ENCODE assay signal across 10 cellular contexts in genomic region chr9:22084336-22085035, GRCh38.
DNase-seq lines count a peak whose midpoint lies in the region; ATAC-seq, FAIRE-seq and TF ChIP-seq lines count a peak whose summit lies in the region.
"Had no signal": no experiment of that assay in that cellular context is flagged by ENCODE, and none has a peak within 500 bp of the region (broad histone marks: within the 10 kb centered on the region; RNA-seq: fewer than 3 reads in every experiment).

No MANE protein-coding gene starts in this region.

- H3K27ac ChIP-seq in RWPE2 (ENCODE audit: poor library complexity, severe bottlenecking) (peak overlapping the region; percentile 99), small intestine (ENCODE audit: low read depth in 1 of 2, low read length in 1 of 2) (peak overlapping the region in 1 of 2 donors; percentile 1)

- CTCF ChIA-PET in HEK293T (lab: Yijun Ruan, JAX): no interaction called here

- 10 to 11% (median 11%) methylated on average over 2 of the region's 2 CpGs for WGBS in small intestine, 3 donors

- H3K9me3 ChIP-seq in RWPE2 (ENCODE audit: severe bottlenecking) (no peaks in the 10 kb centered on the region), small intestine (ENCODE audit: control insufficient read depth, low read depth) (no peaks in the 10 kb centered on the region)

- H3K27me3 ChIP-seq in RWPE2 (ENCODE audit: insufficient read depth, poor library complexity, severe bottlenecking): no peaks in the 10 kb centered on the region
- no peaks in the 10 kb centered on the region for H3K27me3 ChIP-seq in small intestine (ENCODE audit: control insufficient read depth in 2 of 2, insufficient read depth in 2 of 2, low read length in 2 of 2)

- no peak for FAIRE-seq in small intestine (lab: Jason Lieb, UNC)

- peaks cover 3% of the 10 kb centered on the region; the same call in 1 of the 2 replicates for H3K36me3 ChIP-seq in RWPE2 (ENCODE audit: low read depth)
- no peaks in the 10 kb centered on the region for H3K36me3 ChIP-seq in small intestine (ENCODE audit: control insufficient read depth in 2 of 2, insufficient read depth in 2 of 2, low read length in 2 of 2)

- H3K4me3 ChIP-seq in RWPE2 (ENCODE audit: severe bottlenecking) (no peak overlapping the region), fibroblast of the aortic adventitia (ENCODE audit: low read depth, low read length) (no peak overlapping the region), small intestine (ENCODE audit: low read depth in 1 of 2, low read length in 2 of 2) (no peak overlapping the region)

- peak; percentile 44 for DNase-seq in HEK293T (ENCODE audit: extremely low spot score)
- no peak for DNase-seq in RWPE2 (ENCODE audit: low spot score)
- DNase-seq in fibroblast of the aortic adventitia (ENCODE audit: low read depth): peak; percentile 97
- peak; percentile 60 for DNase-seq in small intestine
- DNase-seq in posterior cingulate gyrus: no peak
- no peak for DNase-seq in anterior cingulate cortex (lab: John Stamatoyannopoulos, UW)
- no peak for DNase-seq in H4 (ENCODE audit: low spot score)
- DNase-seq: NCI-H1092 treated with DMSO at 0.1 percent for 48 hours had no signal

- POLR2A ChIA-PET in HEK293T (lab: Yijun Ruan, JAX): no interaction called here

- ATAC-seq in RWPE2 (ENCODE audit: low read depth): peak; percentile 92
- no peak for ATAC-seq in GM19023 (IDR thresholded peaks at IDR 0.05; ENCODE audit: unreplicated experiment)
- ATAC-seq: activated naive CD4-positive, alpha-beta T cell treated with anti-CD3 and anti-CD28 coated beads, Interleukin-2, amount 50 U/mL, for 72 hours had no signal

- intact Hi-C loops in posterior cingulate gyrus (cut with DNase I): no loop called here

- no peak for TF ChIP-seq CTCF in RWPE2 (IDR thresholded peaks at IDR 0.05; ENCODE audit: poor library complexity, severe bottlenecking)
- TF ChIP-seq CTCF in fibroblast of the aortic adventitia (IDR thresholded peaks at IDR 0.05; ENCODE audit: insufficient read depth, low read length): no peak

- H3K4me1 ChIP-seq in RWPE2 (ENCODE audit: insufficient read depth, poor library complexity, severe bottlenecking) (peaks cover 45% of the 10 kb centered on the region), small intestine (ENCODE audit: control insufficient read depth in 2 of 2, insufficient read depth in 1 of 2, low read depth in 1 of 2, low read length in 1 of 2) (no peaks in the 10 kb centered on the region)

TF ChIP-seq in HEK293T, 16 proteins besides CTCF, POLR2A, EP300 and RAD21:
- TF ChIP-seq ARNT (IDR thresholded peaks at IDR 0.05): no peak
- TF ChIP-seq ELF4 (IDR thresholded peaks at IDR 0.05): no peak
- no peak for TF ChIP-seq L3MBTL2 (conservative IDR thresholded peaks at IDR 0.05)
- TF ChIP-seq CTBP1 (IDR thresholded peaks at IDR 0.05; ENCODE audit: borderline replicate concordance): no peak
- no peak for TF ChIP-seq FOXM1 (IDR thresholded peaks at IDR 0.05; ENCODE audit: borderline replicate concordance)

Comparison
In these comparisons a context has a peak if more than half of its experiments do, and no peak if none do; other contexts are left out.
1. DNase-seq: peak in HEK293T (single experiment), fibroblast of the aortic adventitia (single experiment) and small intestine (single experiment); none in RWPE2 (single experiment), posterior cingulate gyrus (0 of 10), anterior cingulate cortex (0 of 58) and H4 (single experiment).